21 cellular contexts compared by ENCODE assay signal in the genomic region with DNA sequence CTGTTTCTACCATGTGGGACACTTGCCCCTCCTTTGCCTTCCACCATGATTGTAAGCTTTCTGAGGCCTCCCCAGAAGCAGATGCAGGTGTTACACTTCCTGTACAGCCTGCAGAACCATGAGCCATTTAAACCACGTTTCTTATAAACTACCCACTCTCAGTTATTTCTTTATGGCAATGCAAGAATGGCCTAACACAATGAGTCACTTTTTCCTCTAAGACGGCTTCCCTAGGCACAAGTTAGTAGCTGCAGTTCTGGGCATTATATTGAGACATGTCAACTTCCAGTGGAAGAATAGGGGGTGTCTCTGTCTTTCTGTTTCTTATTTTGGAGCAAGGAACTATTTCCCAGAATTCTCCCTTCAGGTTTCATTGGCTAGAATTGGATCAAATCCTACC. TPM values are rescaled to one million over a fixed set of nuclear protein-coding genes. Genes with fewer than 3 reads are reported as not detected.
"Had no signal": no experiment of that assay in that cellular context is flagged by ENCODE, and none has a peak within 500 bp of the region (broad histone marks: within the 10 kb centered on the region; RNA-seq: fewer than 3 reads in every experiment).

No MANE protein-coding gene starts in this region.

- H3K4me3 ChIP-seq: hepatocyte, left lung, tibial artery had no signal

- H3K27me3 Mint-ChIP-seq: activated CD4-positive, alpha-beta memory T cell treated with anti-CD3 and anti-CD28 coated beads for 36 hours; brain had no signal

- ATAC-seq: left lung had no signal

- H3K4me3 Mint-ChIP-seq: activated CD4-positive, alpha-beta memory T cell treated with anti-CD3 and anti-CD28 coated beads for 36 hours; activated T-cell treated with anti-CD3 and anti-CD28 coated beads, Interleukin-2, amount 50 U/mL, for 24 hours; brain had no signal

- DNase-seq: activated CD4-positive, alpha-beta memory T cell treated with anti-CD3 and anti-CD28 coated beads for 36 hours; activated CD4-positive, alpha-beta T cell treated with anti-CD3 and anti-CD28 coated beads for 1 hour; activated effector memory CD4-positive, alpha-beta T cell treated with Interleukin-2 at 50 U/mL for 16 hours; activated naive CD4-positive, alpha-beta T cell treated with anti-CD3 and anti-CD28 coated beads, Interleukin-2, amount 50 U/mL, for 16 hours; activated T-cell treated with anti-CD3 and anti-CD28 coated beads, Interleukin-2, amount 50 U/mL, for 24 hours; amniotic stem cell; effector memory CD4-positive, alpha-beta T cell; erythroblast; left lung; mammary epithelial cell; naive B cell; stimulated activated CD4-positive, alpha-beta T cell treated with anti-CD3 and anti-CD28 coated beads, Interleukin-12 subunit alpha, Interleukin-12 subunit beta, amount 100 ng/mL, for 4 hours; stimulated activated CD4-positive, alpha-beta T cell treated with anti-CD3 and anti-CD28 coated beads, Interleukin-2, amount 100 ng/mL, for 24 hours; T1000; tibial artery had no signal

- H3K4me1 ChIP-seq: left lung, parathyroid adenoma, tibial artery had no signal

- H3K4me1 Mint-ChIP-seq: brain had no signal

- H3K27ac ChIP-seq: hepatocyte, left lung, parathyroid adenoma, tibial artery, VCaP had no signal

- H3K27me3 ChIP-seq: hepatocyte, left lung, tibial artery had no signal

- H3K9me3 ChIP-seq: left lung, tibial artery had no signal

- H3K36me3 ChIP-seq: left lung, tibial artery had no signal

- H3K36me3 Mint-ChIP-seq: activated CD4-positive, alpha-beta memory T cell treated with anti-CD3 and anti-CD28 coated beads for 36 hours; brain; naive B cell had no signal

- H3K27ac Mint-ChIP-seq: activated CD4-positive, alpha-beta memory T cell treated with anti-CD3 and anti-CD28 coated beads for 36 hours; activated T-cell treated with anti-CD3 and anti-CD28 coated beads, Interleukin-2, amount 50 U/mL, for 24 hours; brain had no signal

RNA-seq across cellular contexts. Expression of gene DIPK2B, which starts 32.9 kb away (rescaled TPM):
- total RNA-seq: activated CD4-positive, alpha-beta memory T cell treated with anti-CD3 and anti-CD28 coated beads for 36 hours; mammary epithelial cell; mononuclear cell had no signal
- polyA plus RNA-seq: keratinocyte, mammary epithelial cell had no signal
